ENCODE assay signal across 1 cellular context in genomic region chr12:112944028-112944690, GRCh38.
A peak's percentile ranks its signal among the peaks of the same experiment; 100 is the strongest.
TF ChIP-seq lines count a peak whose summit lies in the region.

No MANE protein-coding gene starts in this region.

TF ChIP-seq in IMR-90, 13 proteins besides CTCF, POLR2A, EP300 and RAD21:
- peak; percentile 90 for TF ChIP-seq MAFK (IDR thresholded peaks at IDR 0.05; ENCODE audit: low read depth, low read length)
- TF ChIP-seq RCOR1 (IDR thresholded peaks at IDR 0.05; ENCODE audit: insufficient replicate concordance, low read length), result no peak
- no peak for TF ChIP-seq RFX5 (IDR thresholded peaks at IDR 0.05; ENCODE audit: low read depth, low read length)
